1 cellular context compared by ENCODE assay signal in the genomic region with DNA sequence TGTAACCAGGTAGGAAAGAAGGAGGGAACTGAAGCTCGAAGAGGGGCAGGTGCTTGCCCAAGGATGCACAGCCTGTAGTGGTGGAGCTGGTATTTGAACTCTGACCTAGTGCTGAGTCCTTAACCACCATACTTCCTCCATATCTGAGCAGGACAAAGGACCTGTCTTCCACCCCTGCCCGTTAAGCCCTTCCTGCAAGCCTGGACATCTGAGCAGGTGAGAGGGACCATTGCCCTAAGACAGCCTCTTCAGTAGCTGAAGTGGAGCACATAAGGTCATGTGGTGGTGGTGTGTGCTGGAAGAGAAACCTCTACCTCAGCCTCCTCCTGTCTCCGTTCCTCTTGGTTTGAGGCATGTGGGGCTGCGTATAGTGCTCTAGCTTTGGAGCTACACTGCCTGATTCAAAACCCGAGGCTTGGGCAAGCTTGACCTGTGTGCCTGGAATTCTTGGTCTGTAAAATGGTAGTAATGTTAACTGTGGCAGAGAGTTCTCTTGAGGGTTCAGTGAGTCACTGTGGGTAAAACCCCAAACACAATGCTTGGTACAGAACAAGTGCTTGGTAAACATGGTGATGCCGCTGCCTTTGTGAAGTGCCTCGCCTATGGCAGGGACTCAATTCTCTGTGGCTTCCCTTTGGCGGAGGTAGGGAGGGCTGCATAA.
TF ChIP-seq lines count a peak whose summit lies in the region.

No MANE protein-coding gene starts in this region.

TF ChIP-seq in endothelial cell of umbilical vein, 7 proteins besides CTCF, POLR2A, EP300 and RAD21:
- TF ChIP-seq, protein P1, sequence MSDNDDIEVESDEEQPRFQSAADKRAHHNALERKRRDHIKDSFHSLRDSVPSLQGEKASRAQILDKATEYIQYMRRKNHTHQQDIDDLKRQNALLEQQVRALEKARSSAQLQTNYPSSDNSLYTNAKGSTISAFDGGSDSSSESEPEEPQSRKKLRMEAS (IDR thresholded peaks at IDR 0.05; ENCODE audit: insufficient read depth, insufficient read length): no peak
- TF ChIP-seq EZH2 (IDR thresholded peaks at IDR 0.05; ENCODE audit: borderline replicate concordance, low read depth, low read length, severe bottlenecking): no peak
- no peak for TF ChIP-seq FOS (IDR thresholded peaks at IDR 0.05; ENCODE audit: borderline replicate concordance, insufficient read depth, low read length)
- no peak for TF ChIP-seq POLR2AphosphoS5 (IDR thresholded peaks at IDR 0.05; ENCODE audit: insufficient read depth, low read depth, low read length)
- TF ChIP-seq JUN (IDR thresholded peaks at IDR 0.05; ENCODE audit: borderline replicate concordance, insufficient read depth, insufficient read length, low read depth): no peak
- no peak for TF ChIP-seq MYC (IDR thresholded peaks at IDR 0.05; ENCODE audit: low read depth, low read length)
- TF ChIP-seq GATA2 (IDR thresholded peaks at IDR 0.05; ENCODE audit: insufficient read depth, insufficient read length, low read depth, low read length): no peak
